3 cellular contexts compared by ENCODE assay signal in the genomic region with DNA sequence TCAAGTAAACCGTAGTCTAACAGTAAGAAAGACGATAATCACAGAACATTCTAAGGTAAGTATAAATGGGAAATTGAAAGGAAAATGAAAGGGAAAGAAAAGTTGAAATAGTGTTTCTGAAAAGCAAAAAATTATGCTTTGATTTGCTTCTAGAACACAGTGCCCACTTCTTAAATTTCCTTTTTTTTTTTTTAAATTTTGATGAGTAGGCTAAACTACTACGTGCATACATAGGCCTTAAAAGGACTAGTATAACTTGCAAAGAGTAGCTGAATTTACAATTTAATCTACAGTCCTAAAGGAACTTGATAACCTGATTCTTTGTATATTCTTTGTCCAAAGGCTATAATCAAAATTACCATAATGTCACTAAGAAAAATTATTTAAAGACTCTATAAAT.
TF ChIP-seq lines count a peak whose summit lies in the region.

No MANE protein-coding gene starts in this region.

TF ChIP-seq in A549, 52 proteins besides CTCF, POLR2A, EP300 and RAD21:
- TF ChIP-seq TFCP2L1 (CRISPR knock-in tag; IDR thresholded peaks at IDR 0.05) = no peak
- peak; percentile 60 for TF ChIP-seq MAFK (IDR thresholded peaks at IDR 0.05; ENCODE audit: partially characterized antibody)
- no peak for TF ChIP-seq PHF8 (IDR thresholded peaks at IDR 0.05; ENCODE audit: borderline replicate concordance, low read depth)
- no peak for TF ChIP-seq POLR2AphosphoS2 (conservative IDR thresholded peaks at IDR 0.05; ENCODE audit: low read length)
- TF ChIP-seq, protein P1, sequence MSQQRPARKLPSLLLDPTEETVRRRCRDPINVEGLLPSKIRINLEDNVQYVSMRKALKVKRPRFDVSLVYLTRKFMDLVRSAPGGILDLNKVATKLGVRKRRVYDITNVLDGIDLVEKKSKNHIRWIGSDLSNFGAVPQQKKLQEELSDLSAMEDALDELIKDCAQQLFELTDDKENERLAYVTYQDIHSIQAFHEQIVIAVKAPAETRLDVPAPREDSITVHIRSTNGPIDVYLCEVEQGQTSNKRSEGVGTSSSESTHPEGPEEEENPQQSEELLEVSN (IDR thresholded peaks at IDR 0.05; ENCODE audit: borderline replicate concordance, low read depth) = no peak

TF ChIP-seq in IMR-90, 13 proteins besides CTCF, POLR2A, EP300 and RAD21:
- TF ChIP-seq MAFK (IDR thresholded peaks at IDR 0.05; ENCODE audit: low read depth, low read length) = peak; percentile 54
- no peak for TF ChIP-seq RCOR1 (IDR thresholded peaks at IDR 0.05; ENCODE audit: insufficient replicate concordance, low read length)

TF ChIP-seq in K562, 482 proteins besides CTCF, POLR2A, EP300 and RAD21:
- TF ChIP-seq ZNF347 (CRISPR knock-in tag; IDR thresholded peaks at IDR 0.05; ENCODE audit: low read depth) (no peak), ZNF316 (IDR thresholded peaks at IDR 0.05) (0 out of 2 replicates have a peak, but pooled peaks have one; percentile 24)
